ENCODE assay signal across 5 cellular contexts in genomic region chr7:155838312-155838711, GRCh38. TPM values are rescaled to one million over a fixed set of nuclear protein-coding genes. Genes with fewer than 3 reads are reported as not detected.
"Had no signal": no experiment of that assay in that cellular context is flagged by ENCODE, and none has a peak within 500 bp of the region (broad histone marks: within the 10 kb centered on the region; RNA-seq: fewer than 3 reads in every experiment).

No MANE protein-coding gene starts in this region.

RNA-seq across cellular contexts. Expression of gene SHH, which starts 26.0 kb away (rescaled TPM):
- total RNA-seq: GM23248, H4, HFFc6, HT1080 had no signal
- polyA plus RNA-seq: GM23248, IgD-negative memory B cell had no signal
